In the genomic region with DNA sequence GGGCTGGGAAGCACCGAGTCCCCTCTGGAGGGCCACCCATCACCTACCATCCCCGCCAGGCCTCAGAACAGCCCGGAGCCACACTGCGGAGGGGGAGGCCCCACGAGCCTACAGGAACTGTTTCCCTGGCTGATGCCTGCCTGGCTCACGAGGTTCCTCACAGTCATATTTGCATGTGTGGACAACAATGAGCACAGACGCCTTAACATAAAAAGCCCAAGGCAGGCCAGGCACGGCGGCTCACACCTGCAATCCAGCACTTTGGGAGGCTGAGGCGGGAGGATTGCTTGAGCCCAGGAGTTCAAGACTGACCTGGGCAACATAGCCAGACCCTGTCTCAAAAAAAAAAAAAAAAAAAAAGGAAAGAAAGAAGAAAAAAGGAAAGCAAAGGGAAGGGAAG, we compare ENCODE assay signal across 27 cellular contexts.
DNase-seq lines count a peak whose midpoint lies in the region; ATAC-seq, FAIRE-seq and TF ChIP-seq lines count a peak whose summit lies in the region.
"Had no signal": no experiment of that assay in that cellular context is flagged by ENCODE, and none has a peak within 500 bp of the region (broad histone marks: within the 10 kb centered on the region; RNA-seq: fewer than 3 reads in every experiment).

No MANE protein-coding gene starts in this region.

- dilution Hi-C loops in mammary epithelial cell (cut with HindIII; ENCODE audit: low sequenced_read_pairs) = no loop called here

- H3K4ac ChIP-seq in trophoblast cell (ENCODE audit: low read depth, low read length) = no peak overlapping the region

- H3K4me3 Mint-ChIP-seq in activated naive CD8-positive, alpha-beta T cell treated with anti-CD3 and anti-CD28 coated beads, Interleukin-2, amount 50 U/mL, for 24 hours = no peak overlapping the region
- H3K4me3 Mint-ChIP-seq: CD4-positive, alpha-beta memory T cell; HFFc6 had no signal

- H4K12ac ChIP-seq in trophoblast cell (ENCODE audit: low read depth, low read length) = no peak overlapping the region

- TF ChIP-seq CTCF in SK-N-SH (IDR thresholded peaks at IDR 0.05) = no peak
- no peak for TF ChIP-seq CTCF in Panc1 (IDR thresholded peaks at IDR 0.05)
- TF ChIP-seq CTCF in K562 (IDR thresholded peaks at IDR 0.05 in 2 of 3, conservative IDR thresholded peaks at IDR 0.05 in 1 of 3; ENCODE audit: insufficient read depth in 2 of 3, low read depth in 1 of 3, low read length in 3 of 3) = no peak
- no peak for TF ChIP-seq CTCF in mammary epithelial cell (conservative IDR thresholded peaks at IDR 0.05 in 1 of 2, IDR thresholded peaks at IDR 0.05 in 1 of 2; ENCODE audit: extremely low read depth in 1 of 2, insufficient read depth in 1 of 2, low read depth in 1 of 2, low read length in 2 of 2)

- CTCF ChIA-PET in SK-N-SH (lab: Yijun Ruan, JAX) (no interaction called here), Panc1 (lab: Charles Lee) (no interaction called here), K562 (lab: Yijun Ruan, JAX; ENCODE audit: low intra/inter-chr PET ratio) (no interaction called here), mammary epithelial cell (lab: Charles Lee; ENCODE audit: low non-redundant PET) (no interaction called here)

- no peaks in the 10 kb centered on the region for H3K36me3 Mint-ChIP-seq in activated naive CD8-positive, alpha-beta T cell treated with anti-CD3 and anti-CD28 coated beads, Interleukin-2, amount 50 U/mL, for 24 hours (ENCODE audit: low read depth)
- H3K36me3 Mint-ChIP-seq: CD14-positive monocyte; CD4-positive, alpha-beta memory T cell had no signal

- no peak for TF ChIP-seq POLR2A in K562 (conservative IDR thresholded peaks at IDR 0.05)

- H4K8ac ChIP-seq in trophoblast cell (ENCODE audit: low read depth, low read length) = no peak overlapping the region

- H3K9me3 ChIP-seq in SK-N-SH = no peaks in the 10 kb centered on the region
- no peaks in the 10 kb centered on the region for H3K9me3 ChIP-seq in Panc1 (ENCODE audit: control insufficient read depth, insufficient read depth, low read depth, low read length)
- no peaks in the 10 kb centered on the region for H3K9me3 ChIP-seq in K562 (replicated peaks; ENCODE audit: control insufficient read depth, insufficient read depth, low read depth, low read length)
- H3K9me3 ChIP-seq in trophoblast cell (ENCODE audit: insufficient read depth, low read depth, low read length) = no peaks in the 10 kb centered on the region
- H3K9me3 ChIP-seq in mammary epithelial cell (replicated peaks; ENCODE audit: insufficient read depth, low read length) = no peaks in the 10 kb centered on the region
- H3K9me3 ChIP-seq: A549, BE2C, HAP-1 had no signal

- H3K27ac ChIP-seq in SK-N-SH (ENCODE audit: low read depth in 2 of 2, low read length in 1 of 2) (no peak overlapping the region), Panc1 (ENCODE audit: low read length) (0 out of 2 replicates have a peak overlapping the region, but pooled peaks have one; percentile 29), K562 (ENCODE audit: extremely low read depth, low read depth, low read length) (no peak overlapping the region), trophoblast cell (ENCODE audit: low read depth, low read length) (no peak overlapping the region), mammary epithelial cell (ENCODE audit: insufficient read depth, low read depth, low read length) (no peak overlapping the region)
- H3K27ac ChIP-seq: A549; BLaER1 treated with 17β-estradiol and CSF1 and Interleukin-3, amounts not matched to agents 10 nM and 100 nM had no signal

- H3K79me1 ChIP-seq in trophoblast cell (ENCODE audit: low read length) = no peaks in the 10 kb centered on the region

- H3K9ac ChIP-seq in SK-N-SH (no peak overlapping the region), K562 (ENCODE audit: insufficient read depth in 1 of 2, low read depth in 2 of 2, low read length in 2 of 2) (no peak overlapping the region), trophoblast cell (ENCODE audit: low read length) (no peak overlapping the region), mammary epithelial cell (ENCODE audit: insufficient read depth, low read length) (no peak overlapping the region)
- H3K9ac ChIP-seq: BLaER1 treated with 17β-estradiol and CSF1 and Interleukin-3, amounts not matched to agents 10 nM and 100 nM had no signal

- H2BK12ac ChIP-seq in trophoblast cell (ENCODE audit: low read length) = no peak overlapping the region

- H3K79me2 ChIP-seq in SK-N-SH (ENCODE audit: insufficient read depth) (no peaks in the 10 kb centered on the region), K562 (ENCODE audit: control insufficient read depth, insufficient read depth, low read length) (no peaks in the 10 kb centered on the region), trophoblast cell (ENCODE audit: control insufficient read depth, insufficient read depth, low read length, poor library complexity) (no peaks in the 10 kb centered on the region), mammary epithelial cell (ENCODE audit: insufficient read depth, low read length) (no peaks in the 10 kb centered on the region)

- 0 out of 3 replicates have a peak, but pooled peaks have one; percentile 7 for ATAC-seq in SK-N-SH treated with all-trans-retinoic acid at 6 μM for 48 hours
- no peak for ATAC-seq in Panc1
- no peak for ATAC-seq in K562
- no peak for ATAC-seq in activated naive CD8-positive, alpha-beta T cell treated with anti-CD3 and anti-CD28 coated beads, Interleukin-2, amount 50 U/mL, for 24 hours
- ATAC-seq: A549 had no signal

- H2BK120ac ChIP-seq in trophoblast cell (ENCODE audit: insufficient read depth, low read length, poor library complexity) = no peak overlapping the region

- 3% methylated on average over 10 of the region's 10 CpGs for WGBS in SK-N-SH (ENCODE audit: low lambda C conversion rate)
- 0% methylated on average over 7 of the region's 10 CpGs for WGBS in K562 (ENCODE audit: insufficient coverage, low coverage, missing lambda C conversion rate)
- no CpG with 5 or more reads among the region's 10 CpGs for WGBS in trophoblast cell (ENCODE audit: extremely low coverage, insufficient coverage, insufficient read length)
- 55% methylated on average over 5 of the region's 10 CpGs for WGBS in mammary epithelial cell (ENCODE audit: low coverage, missing lambda C conversion rate)

- H2BK5ac ChIP-seq in trophoblast cell (ENCODE audit: low read depth, low read length, poor library complexity) = no peak overlapping the region

- H3K36me3 ChIP-seq in SK-N-SH (replicated peaks in 1 of 2; ENCODE audit: control insufficient read depth in 1 of 2, insufficient read depth in 2 of 2, low read length in 1 of 2) (no peaks in the 10 kb centered on the region), Panc1 (ENCODE audit: control insufficient read depth, insufficient read depth, low read length) (no peaks in the 10 kb centered on the region), K562 (ENCODE audit: control insufficient read depth, insufficient read depth, low read length) (no peaks in the 10 kb centered on the region), trophoblast cell (ENCODE audit: control insufficient read depth in 1 of 2, insufficient read depth in 2 of 2, low read length in 2 of 2) (no peaks in the 10 kb centered on the region), mammary epithelial cell (ENCODE audit: insufficient read depth, low read length) (no peaks in the 10 kb centered on the region)
- H3K36me3 ChIP-seq: BE2C; BLaER1 treated with 17β-estradiol and CSF1 and Interleukin-3, amounts not matched to agents 10 nM and 100 nM; HAP-1 had no signal

- H3K18ac ChIP-seq in trophoblast cell (ENCODE audit: low read length) = no peak overlapping the region

- TF ChIP-seq RAD21 in SK-N-SH (IDR thresholded peaks at IDR 0.05; ENCODE audit: low read length) (no peak), K562 (CRISPR knock-in tag; conservative IDR thresholded peaks at IDR 0.05 in 1 of 2, IDR thresholded peaks at IDR 0.05 in 1 of 2) (no peak)

- POLR2A ChIA-PET in SK-N-SH (lab: Yijun Ruan, JAX) = no interaction called here
- POLR2A ChIA-PET in Panc1 (lab: Charles Lee) = no interaction called here
- POLR2A ChIA-PET in K562 (lab: Yijun Ruan, JAX) = no interaction called here

- H3K4me3 ChIP-seq in SK-N-SH (ENCODE audit: low read depth in 2 of 2, low read length in 1 of 2) (no peak overlapping the region), Panc1 (ENCODE audit: low read depth in 2 of 2, low read length in 2 of 2) (no peak overlapping the region), K562 (no peak overlapping the region), trophoblast cell (ENCODE audit: low read depth, low read length) (peak overlapping the region; percentile 7), mammary epithelial cell (replicated peaks in 1 of 3; ENCODE audit: insufficient read depth in 1 of 3, low read depth in 2 of 3, low read length in 3 of 3) (no peak overlapping the region)
- H3K4me3 ChIP-seq: A549; BLaER1 treated with 17β-estradiol and CSF1 and Interleukin-3, amounts not matched to agents 10 nM and 100 nM; HAP-1 had no signal

- in situ Hi-C loops in Panc1 (cut with HindIII; ENCODE audit: low pct_unique_long_range_greater_than_20kb, low sequenced_read_pairs) = no loop called here
- in situ Hi-C loops in K562 (cut with MboI) = no loop called here
- in situ Hi-C loops in mammary epithelial cell (cut with MboI; ENCODE audit: low sequenced_read_pairs in 2 of 2) = no loop called here

- TF ChIP-seq EP300 in SK-N-SH (IDR thresholded peaks at IDR 0.05; ENCODE audit: borderline replicate concordance in 1 of 2, low read depth in 1 of 2, low read length in 1 of 2) (no peak), K562 (IDR thresholded peaks at IDR 0.05; ENCODE audit: low read length) (no peak)

- no peaks in the 10 kb centered on the region for H3F3A ChIP-seq in SK-N-SH (replicated peaks; ENCODE audit: insufficient read depth)

- H2AFZ ChIP-seq in SK-N-SH (ENCODE audit: low read depth) (no peak overlapping the region), K562 (ENCODE audit: low read depth, low read length) (no peak overlapping the region), trophoblast cell (ENCODE audit: insufficient read depth, low read length, poor library complexity) (no peak overlapping the region), mammary epithelial cell (ENCODE audit: low read depth, low read length) (no peak overlapping the region)

- DNase-seq in SK-N-SH = no peak
- no peak for DNase-seq in Panc1 (ENCODE audit: low read depth, low spot score)
- DNase-seq in K562 (ENCODE audit: extremely low read depth in 1 of 4, low spot score in 3 of 4) = no peak
- DNase-seq in trophoblast cell = no peak
- no peak for DNase-seq in activated naive CD8-positive, alpha-beta T cell treated with anti-CD3 and anti-CD28 coated beads, Interleukin-2, amount 50 U/mL, for 24 hours
- DNase-seq in mammary epithelial cell = no peak
- no peak for DNase-seq in ureter (ENCODE audit: low spot score)
- DNase-seq: 8988T; ACHN; AML-193; BE2C; Calu3; CD4-positive, alpha-beta memory T cell; COR-L47; DMS79; EL; GF-D8; GOT3; HFFc6 had no signal

- H3K4me1 ChIP-seq in SK-N-SH (ENCODE audit: control insufficient read depth in 1 of 2, insufficient read depth in 2 of 2, low read depth in 1 of 2, low read length in 1 of 2) (peaks cover 0 to 3% of the 10 kb centered on the region in 2 experiments; a peak in 1 of 4 replicates), Panc1 (ENCODE audit: control insufficient read depth, insufficient read depth, low read length) (peaks cover 4% of the 10 kb centered on the region; the same call in 1 of the 2 replicates), K562 (replicated peaks in 1 of 2; ENCODE audit: control insufficient read depth in 2 of 2, insufficient read depth in 2 of 2, low read length in 2 of 2) (peaks cover 0 to 36% of the 10 kb centered on the region in 2 experiments; a peak in 2 of 5 replicates), trophoblast cell (ENCODE audit: control insufficient read depth in 1 of 2, insufficient read depth in 2 of 2, low read length in 2 of 2) (no peaks in the 10 kb centered on the region), mammary epithelial cell (ENCODE audit: insufficient read depth, low read length) (no peaks in the 10 kb centered on the region)
- H3K4me1 ChIP-seq: A549, BE2C, HAP-1 had no signal

- H3K4me2 ChIP-seq in SK-N-SH (no peak overlapping the region), K562 (ENCODE audit: insufficient read depth, low read length) (no peak overlapping the region), trophoblast cell (ENCODE audit: low read length) (no peak overlapping the region), mammary epithelial cell (ENCODE audit: insufficient read depth, low read depth, low read length) (no peak overlapping the region)
- H3K4me2 ChIP-seq: A549; BLaER1 treated with 17β-estradiol and CSF1 and Interleukin-3, amounts not matched to agents 10 nM and 100 nM had no signal

- no peaks in the 10 kb centered on the region for H3K9me2 ChIP-seq in SK-N-SH

- no peak overlapping the region for H3K23ac ChIP-seq in trophoblast cell (ENCODE audit: low read length)

- no peak for FAIRE-seq in K562 (lab: Jason Lieb, UNC)
- FAIRE-seq: A549, GM12891, GM18507, H54 had no signal

- intact Hi-C loops in Panc1 (cut with micrococcal nuclease; ENCODE audit: unreplicated experiment) (no loop called here), K562 (cut with micrococcal nuclease) (no loop called here), mammary epithelial cell (cut with micrococcal nuclease) (no loop called here)

- H4K20me1 ChIP-seq in SK-N-SH (ENCODE audit: insufficient read depth) = no peaks in the 10 kb centered on the region
- H4K20me1 ChIP-seq in K562 (replicated peaks; ENCODE audit: control insufficient read depth, insufficient read depth, low read length) = peaks cover 17% of the 10 kb centered on the region
- H4K20me1 ChIP-seq in mammary epithelial cell (ENCODE audit: insufficient read depth, low read length) = no peaks in the 10 kb centered on the region

- BruUV-seq in Panc1 (replicated peaks; lab: Mats Ljungman, UMichigan) = no TSS peak
- no TSS peak for BruUV-seq in K562 (replicated peaks; lab: Mats Ljungman, UMichigan)
- no TSS peak for BruUV-seq in mammary epithelial cell (replicated peaks; lab: Mats Ljungman, UMichigan)

- no peaks in the 10 kb centered on the region for H3K9me3 Mint-ChIP-seq in activated naive CD8-positive, alpha-beta T cell treated with anti-CD3 and anti-CD28 coated beads, Interleukin-2, amount 50 U/mL, for 24 hours
- H3K9me3 Mint-ChIP-seq: HFFc6 had no signal

- H3K27me3 ChIP-seq in SK-N-SH (ENCODE audit: insufficient read depth) (peaks cover 100% of the 10 kb centered on the region), Panc1 (ENCODE audit: control insufficient read depth, insufficient read depth, low read length) (no peaks in the 10 kb centered on the region), K562 (ENCODE audit: control insufficient read depth in 2 of 2, insufficient read depth in 2 of 2, low read length in 2 of 2) (peaks cover 63 to 82% of the 10 kb centered on the region in 2 experiments), trophoblast cell (ENCODE audit: insufficient read depth, low read length) (no peaks in the 10 kb centered on the region), mammary epithelial cell (ENCODE audit: insufficient read depth, low read length) (peaks cover 5% of the 10 kb centered on the region)

- no peaks in the 10 kb centered on the region for H3K9me1 ChIP-seq in K562 (ENCODE audit: control insufficient read depth, insufficient read depth, low read length)

- no peak overlapping the region for H3K27ac Mint-ChIP-seq in activated naive CD8-positive, alpha-beta T cell treated with anti-CD3 and anti-CD28 coated beads, Interleukin-2, amount 50 U/mL, for 24 hours
- H3K27ac Mint-ChIP-seq: CD14-positive monocyte; CD4-positive, alpha-beta memory T cell; HFFc6 had no signal

- H3K27me3 Mint-ChIP-seq in activated naive CD8-positive, alpha-beta T cell treated with anti-CD3 and anti-CD28 coated beads, Interleukin-2, amount 50 U/mL, for 24 hours = peaks cover 13% of the 10 kb centered on the region

- H4K91ac ChIP-seq in trophoblast cell (ENCODE audit: low read depth, low read length) = no peak overlapping the region

- H3K14ac ChIP-seq in trophoblast cell (ENCODE audit: low read length) = no peak overlapping the region

- no peaks in the 10 kb centered on the region for H3K4me1 Mint-ChIP-seq in activated naive CD8-positive, alpha-beta T cell treated with anti-CD3 and anti-CD28 coated beads, Interleukin-2, amount 50 U/mL, for 24 hours
- H3K4me1 Mint-ChIP-seq: CD14-positive monocyte had no signal

- H2AK5ac ChIP-seq in trophoblast cell (ENCODE audit: low read length) = no peak overlapping the region
